ENCODE assay signal across 8 cellular contexts in genomic region chr1:46370214-46370633, GRCh38. TPM values are rescaled to one million over a fixed set of nuclear protein-coding genes. Genes with fewer than 3 reads are reported as not detected.
DNase-seq lines count a peak whose midpoint lies in the region; ATAC-seq and TF ChIP-seq lines count a peak whose summit lies in the region.

No MANE protein-coding gene starts in this region.

- CTCF ChIA-PET in Calu3 (lab: Charles Lee), result interaction anchor here (0.7 kb wide), 1 partner anchor 235 kb away, joined by 6 read pairs; no protein-coding TSS in a partner anchor

- H3K4me1 ChIP-seq in upper lobe of right lung, result no peaks in the 10 kb centered on the region

- no TSS peak for BruUV-seq in Calu3 (replicated peaks; lab: Mats Ljungman, UMichigan)

- DNase-seq in Calu3 (peak; percentile 40), NOMO-1 treated with dmso at 0.1 percent for 144 hours (lab: John Stamatoyannopoulos, UW; ENCODE audit: unreplicated experiment) (peak; percentile 47), fibroblast of the aortic adventitia (ENCODE audit: low read depth) (peak; percentile 53), mucosa of gallbladder (ENCODE audit: low spot score) (no peak), upper lobe of right lung (no peak)

- peaks cover 41% of the 10 kb centered on the region for H3K36me3 ChIP-seq in upper lobe of right lung

- peaks cover 15% of the 10 kb centered on the region for H3K4me1 Mint-ChIP-seq in Calu3 (ENCODE audit: low read depth, unreplicated experiment)

- no peak overlapping the region for H3K27ac ChIP-seq in upper lobe of right lung

- H3K9me3 ChIP-seq in upper lobe of right lung, result no peaks in the 10 kb centered on the region

- H3K27ac Mint-ChIP-seq in Calu3 (ENCODE audit: unreplicated experiment), result peak overlapping the region; percentile 0

- H3K36me3 Mint-ChIP-seq in Calu3 (ENCODE audit: insufficient read depth, unreplicated experiment), result peaks cover 22% of the 10 kb centered on the region

- H3K4me3 ChIP-seq in fibroblast of the aortic adventitia (ENCODE audit: low read depth, low read length), result no peak overlapping the region
- H3K4me3 ChIP-seq in upper lobe of right lung, result no peak overlapping the region

- no peak overlapping the region for H3K4me3 Mint-ChIP-seq in Calu3 (ENCODE audit: low read depth, unreplicated experiment)

- TF ChIP-seq CTCF in Calu3 (IDR thresholded peaks at IDR 0.05; ENCODE audit: unreplicated experiment) (no peak), fibroblast of the aortic adventitia (IDR thresholded peaks at IDR 0.05; ENCODE audit: insufficient read depth, low read length) (no peak), upper lobe of right lung (IDR thresholded peaks at IDR 0.05) (no peak)

- H3K27me3 Mint-ChIP-seq in Calu3 (ENCODE audit: unreplicated experiment), result no peaks in the 10 kb centered on the region

- no peaks in the 10 kb centered on the region for H3K27me3 ChIP-seq in upper lobe of right lung

- H3K9me3 Mint-ChIP-seq in Calu3 (ENCODE audit: low read depth, unreplicated experiment), result peaks cover 4% of the 10 kb centered on the region

- peak; percentile 49 for ATAC-seq in GM21381 (IDR thresholded peaks at IDR 0.05; ENCODE audit: unreplicated experiment)
- no peak for ATAC-seq in HG03135 (IDR thresholded peaks at IDR 0.05; ENCODE audit: unreplicated experiment)
- no peak for ATAC-seq in HG03342 (IDR thresholded peaks at IDR 0.05; ENCODE audit: unreplicated experiment)
- ATAC-seq in upper lobe of right lung, result no peak

- intact Hi-C loops in Calu3 (cut with micrococcal nuclease; ENCODE audit: unreplicated experiment), result no loop called here
- intact Hi-C loops in upper lobe of right lung (cut with DNase I), result no loop called here

RNA-seq across cellular contexts. Expression of gene FAAH, which starts 23.9 kb away (rescaled TPM):
- total RNA-seq in Calu3 (2022) (31.4 and 34.2 TPM in 2 replicates), fibroblast of the aortic adventitia (ENCODE audit: low replicate concordance) (0.18 and 0.65 TPM in 2 replicates), mucosa of gallbladder (48.1 TPM), upper lobe of right lung (30.9 TPM)

RNA-seq across cellular contexts. Expression of gene NSUN4, which starts 29.6 kb away (rescaled TPM):
- total RNA-seq in Calu3 (2022), result 38.7 and 42.5 TPM in 2 replicates
- 15.9 and 20.6 TPM in 2 replicates for total RNA-seq in fibroblast of the aortic adventitia (ENCODE audit: low replicate concordance)
- total RNA-seq in mucosa of gallbladder, result 26.3 TPM
- 27.7 TPM for total RNA-seq in upper lobe of right lung

Comparison
In these comparisons a context has a peak if more than half of its experiments do, and no peak if none do; other contexts are left out.
1. DNase-seq: peak in Calu3 (single experiment), NOMO-1 treated with dmso at 0.1 percent for 144 hours (single experiment) and fibroblast of the aortic adventitia (single experiment); none in mucosa of gallbladder (single experiment) and upper lobe of right lung (single experiment).
2. RNA of gene FAAH, which starts 23.9 kb away (total RNA-seq): 48.1 TPM in mucosa of gallbladder (single experiment), 31.4 to 34.2 TPM in Calu3 and 30.9 TPM in upper lobe of right lung (single experiment); 0.18 to 0.65 TPM in fibroblast of the aortic adventitia; every median in the first group is over 10 times any median in the second.